ENCODE assay signal across 1 cellular context in genomic region chr10:75018233-75018632, GRCh38.
TF ChIP-seq lines count a peak whose summit lies in the region.

No MANE protein-coding gene starts in this region.

TF ChIP-seq in WTC11, 78 proteins besides CTCF, POLR2A, EP300 and RAD21 (continued from another document):
- TF ChIP-seq ARID4B (CRISPR knock-in tag; IDR thresholded peaks at IDR 0.05; ENCODE audit: borderline replicate concordance), result no peak
- TF ChIP-seq, protein P1, sequence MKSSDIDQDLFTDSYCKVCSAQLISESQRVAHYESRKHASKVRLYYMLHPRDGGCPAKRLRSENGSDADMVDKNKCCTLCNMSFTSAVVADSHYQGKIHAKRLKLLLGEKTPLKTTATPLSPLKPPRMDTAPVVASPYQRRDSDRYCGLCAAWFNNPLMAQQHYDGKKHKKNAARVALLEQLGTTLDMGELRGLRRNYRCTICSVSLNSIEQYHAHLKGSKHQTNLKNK (CRISPR knock-in tag; IDR thresholded peaks at IDR 0.05), result no peak
- TF ChIP-seq, protein P2, sequence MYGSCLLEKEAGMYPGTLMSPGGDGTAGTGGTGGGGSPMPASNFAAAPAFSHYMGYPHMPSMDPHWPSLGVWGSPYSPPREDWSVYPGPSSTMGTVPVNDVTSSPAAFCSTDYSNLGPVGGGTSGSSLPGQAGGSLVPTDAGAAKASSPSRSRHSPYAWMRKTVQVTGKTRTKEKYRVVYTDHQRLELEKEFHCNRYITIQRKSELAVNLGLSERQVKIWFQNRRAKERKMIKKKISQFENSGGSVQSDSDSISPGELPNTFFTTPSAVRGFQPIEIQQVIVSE (CRISPR knock-in tag; IDR thresholded peaks at IDR 0.05; ENCODE audit: borderline replicate concordance), result no peak
